In genomic region chr12:90543841-90544240, GRCh38 we compare ENCODE assay signal across 31 cellular contexts.
DNase-seq lines count a peak whose midpoint lies in the region; ATAC-seq, FAIRE-seq and TF ChIP-seq lines count a peak whose summit lies in the region.
"Had no signal": no experiment of that assay in that cellular context is flagged by ENCODE, and none has a peak within 500 bp of the region (broad histone marks: within the 10 kb centered on the region; RNA-seq: fewer than 3 reads in every experiment).

No MANE protein-coding gene starts in this region.

- dilution Hi-C loops in endothelial cell of umbilical vein (cut with MboI; ENCODE audit: extremely low pct_ligation_motif_present, low sequenced_read_pairs): no loop called here

- CTCF ChIA-PET in endothelial cell of umbilical vein (lab: Charles Lee): interaction anchor here (0.9 to 1.8 kb wide), 5 partner anchors 9 to 401 kb away, joined by 3 to 6 read pairs (median 4); no protein-coding TSS in a partner anchor
- CTCF ChIA-PET in CD8-positive, alpha-beta memory T cell (lab: Charles Lee): no interaction called here

- FAIRE-seq in endothelial cell of umbilical vein (lab: Jason Lieb, UNC): peak; percentile 33
- FAIRE-seq: GM18507, HTR-8/SVneo had no signal

- TF ChIP-seq CTCF in endothelial cell of umbilical vein (IDR thresholded peaks at IDR 0.05; ENCODE audit: extremely low read depth in 1 of 2, insufficient read depth in 1 of 2, low read depth in 1 of 2, low read length in 2 of 2): no peak

- no peaks in the 10 kb centered on the region for H3K9me1 ChIP-seq in endothelial cell of umbilical vein (replicated peaks; ENCODE audit: control insufficient read depth, extremely low read depth, insufficient read depth, low read length)

- peak; percentile 64 for DNase-seq in HCEC 1CT
- DNase-seq in SJSA1 (ENCODE audit: low read depth in 1 of 2, low spot score in 2 of 2): no peak
- peak; percentile 83 for DNase-seq in endothelial cell of umbilical vein (ENCODE audit: low read depth, low spot score)
- no peak for DNase-seq in iPS-NIHi7 (ENCODE audit: extremely low spot score)
- no peak for DNase-seq in inferior parietal cortex (ENCODE audit: extremely low spot score)
- DNase-seq in CD8-positive, alpha-beta memory T cell: no peak
- DNase-seq: activated CD4-positive, alpha-beta T cell treated with anti-CD3 and anti-CD28 coated beads for 36 hours; activated CD8-positive, alpha-beta memory T cell treated with anti-CD3 and anti-CD28 coated beads for 24 hours; activated gamma-delta T cell treated with Interleukin-2 at 50 U/mL for 16 hours; COR-L47; effector CD8-positive, alpha-beta T cell; GF-D8; glutamatergic neuron; KBM-7; NCI-H1417 treated with DMSO at 0.1 percent for 48 hours; NCI-H2081; NCI-H2227 treated with DMSO at 0.1 percent for 48 hours; stimulated activated CD4-positive, alpha-beta T cell treated with anti-CD3 and anti-CD28 coated beads, Interleukin-4, amount 100 ng/mL, for 24 hours; T-helper 2 cell had no signal

- no peaks in the 10 kb centered on the region for H3K4me1 Mint-ChIP-seq in CD8-positive, alpha-beta memory T cell
- H3K4me1 Mint-ChIP-seq: activated CD4-positive, alpha-beta T cell treated with anti-CD3 and anti-CD28 coated beads for 36 hours; neural progenitor cell; stimulated activated effector memory CD8-positive, alpha-beta T cell treated with anti-CD3 and anti-CD28 coated beads, Interleukin-12 subunit alpha, Interleukin-12 subunit beta, amount 100 ng/mL, for 72 hours had no signal

- peak overlapping the region; percentile 37 for H2AFZ ChIP-seq in endothelial cell of umbilical vein (ENCODE audit: low read depth, low read length)
- H2AFZ ChIP-seq: neural progenitor cell had no signal

- BruUV-seq in endothelial cell of umbilical vein (replicated peaks; lab: Mats Ljungman, UMichigan): TSS peak; percentile 83

- no peaks in the 10 kb centered on the region for H4K20me1 ChIP-seq in endothelial cell of umbilical vein (replicated peaks; ENCODE audit: control insufficient read depth, extremely low read depth, insufficient read depth, low read length)
- H4K20me1 ChIP-seq: BLaER1 treated with 17β-estradiol and CSF1 and Interleukin-3, amounts not matched to agents 10 nM and 100 nM had no signal

- H3K9me3 Mint-ChIP-seq in CD8-positive, alpha-beta memory T cell: peaks cover 0 to 4% (median 0%) of the 10 kb centered on the region in 5 donors
- H3K9me3 Mint-ChIP-seq: neural progenitor cell had no signal

- H3K4me3 ChIP-seq in SJSA1 (no peak overlapping the region), endothelial cell of umbilical vein (replicated peaks in 1 of 3; ENCODE audit: insufficient read depth in 1 of 3, low read depth in 1 of 3, low read length in 3 of 3) (no peak overlapping the region), mesodermal cell (ENCODE audit: extremely low read depth, insufficient read depth, low read length, poor library complexity, severe bottlenecking) (no peak overlapping the region)
- no peak overlapping the region for H3K4me3 ChIP-seq in CD8-positive, alpha-beta memory T cell (ENCODE audit: low read length)
- H3K4me3 ChIP-seq: BLaER1 treated with 17β-estradiol and CSF1 and Interleukin-3, amounts not matched to agents 10 nM and 100 nM; esophagus muscularis mucosa; HAP-1; lung; neural progenitor cell; SK-N-MC had no signal

- H3K79me2 ChIP-seq in endothelial cell of umbilical vein (ENCODE audit: control insufficient read depth, insufficient read depth, low read length): no peaks in the 10 kb centered on the region

- peak overlapping the region; percentile 71 for H3K27ac ChIP-seq in SJSA1
- H3K27ac ChIP-seq in endothelial cell of umbilical vein (ENCODE audit: insufficient read depth, low read depth, low read length): peak overlapping the region; percentile 97
- H3K27ac ChIP-seq in mesodermal cell (ENCODE audit: low read depth, low read length, severe bottlenecking): peak overlapping the region; percentile 33
- no peak overlapping the region for H3K27ac ChIP-seq in CD8-positive, alpha-beta memory T cell (ENCODE audit: low read depth, low read length)
- H3K27ac ChIP-seq: BLaER1 treated with 17β-estradiol and CSF1 and Interleukin-3, amounts not matched to agents 10 nM and 100 nM; esophagus muscularis mucosa; neural progenitor cell; SK-N-MC had no signal

- H3K27me3 ChIP-seq in SJSA1 (replicated peaks) (no peaks in the 10 kb centered on the region), endothelial cell of umbilical vein (ENCODE audit: control insufficient read depth in 2 of 2, insufficient read depth in 2 of 2, low read length in 2 of 2) (no peaks in the 10 kb centered on the region)
- no peaks in the 10 kb centered on the region for H3K27me3 ChIP-seq in CD8-positive, alpha-beta memory T cell (ENCODE audit: insufficient read depth, low read length, poor library complexity, severe bottlenecking)
- H3K27me3 ChIP-seq: BLaER1 treated with 17β-estradiol and CSF1 and Interleukin-3, amounts not matched to agents 10 nM and 100 nM; esophagus muscularis mucosa; neural progenitor cell had no signal

- H3K36me3 ChIP-seq in SJSA1 (no peaks in the 10 kb centered on the region), endothelial cell of umbilical vein (ENCODE audit: control insufficient read depth in 2 of 2, extremely low read depth in 1 of 2, insufficient read depth in 2 of 2, low read length in 2 of 2) (no peaks in the 10 kb centered on the region), mesodermal cell (ENCODE audit: control insufficient read depth, insufficient read depth, low read length) (no peaks in the 10 kb centered on the region)
- H3K36me3 ChIP-seq in CD8-positive, alpha-beta memory T cell (ENCODE audit: insufficient read depth, low read length): no peaks in the 10 kb centered on the region
- H3K36me3 ChIP-seq: BLaER1 treated with 17β-estradiol and CSF1 and Interleukin-3, amounts not matched to agents 10 nM and 100 nM; esophagus muscularis mucosa; HAP-1; neural progenitor cell had no signal

- peak overlapping the region; percentile 87 for H3K4me2 ChIP-seq in endothelial cell of umbilical vein (ENCODE audit: insufficient read depth, low read length)
- H3K4me2 ChIP-seq: BLaER1 treated with 17β-estradiol and CSF1 and Interleukin-3, amounts not matched to agents 10 nM and 100 nM; neural progenitor cell had no signal

- ATAC-seq in HG03280 (IDR thresholded peaks at IDR 0.05; ENCODE audit: unreplicated experiment): no peak
- ATAC-seq: activated CD4-positive, alpha-beta T cell treated with anti-CD3 and anti-CD28 coated beads for 36 hours; sciatic nerve; stimulated activated effector memory CD8-positive, alpha-beta T cell treated with anti-CD3 and anti-CD28 coated beads, Interleukin-12 subunit alpha, Interleukin-12 subunit beta, amount 100 ng/mL, for 72 hours had no signal

- H3K9ac ChIP-seq in endothelial cell of umbilical vein (replicated peaks; ENCODE audit: extremely low read depth, insufficient read depth, low read length): peak overlapping the region; percentile 90
- H3K9ac ChIP-seq: BLaER1 treated with 17β-estradiol and CSF1 and Interleukin-3, amounts not matched to agents 10 nM and 100 nM; neural progenitor cell had no signal

- H3K9me3 ChIP-seq in SJSA1 (replicated peaks) (no peaks in the 10 kb centered on the region), endothelial cell of umbilical vein (replicated peaks; ENCODE audit: control insufficient read depth, insufficient read depth, low read length) (no peaks in the 10 kb centered on the region), mesodermal cell (ENCODE audit: control insufficient read depth, low read length) (no peaks in the 10 kb centered on the region)
- H3K9me3 ChIP-seq in CD8-positive, alpha-beta memory T cell (ENCODE audit: low read length): no peaks in the 10 kb centered on the region
- H3K9me3 ChIP-seq: BLaER1 treated with 17β-estradiol and CSF1 and Interleukin-3, amounts not matched to agents 10 nM and 100 nM; esophagus muscularis mucosa; HAP-1 had no signal

- no peak overlapping the region for H3K4me3 Mint-ChIP-seq in CD8-positive, alpha-beta memory T cell
- H3K4me3 Mint-ChIP-seq: activated CD4-positive, alpha-beta T cell treated with anti-CD3 and anti-CD28 coated beads for 36 hours; neural progenitor cell; stimulated activated effector memory CD8-positive, alpha-beta T cell treated with anti-CD3 and anti-CD28 coated beads, Interleukin-12 subunit alpha, Interleukin-12 subunit beta, amount 100 ng/mL, for 72 hours had no signal

- H3K4me1 ChIP-seq in SJSA1 (replicated peaks) (peaks cover 6% of the 10 kb centered on the region), endothelial cell of umbilical vein (ENCODE audit: control insufficient read depth, extremely low read depth, insufficient read depth, low read length) (peaks cover 18% of the 10 kb centered on the region), mesodermal cell (ENCODE audit: control insufficient read depth, insufficient read depth, low read length, poor library complexity, severe bottlenecking) (no peaks in the 10 kb centered on the region)
- no peaks in the 10 kb centered on the region for H3K4me1 ChIP-seq in CD8-positive, alpha-beta memory T cell (ENCODE audit: insufficient read depth, low read length)
- H3K4me1 ChIP-seq: BLaER1 treated with 17β-estradiol and CSF1 and Interleukin-3, amounts not matched to agents 10 nM and 100 nM; HAP-1; neural progenitor cell had no signal

- WGBS in mesodermal cell (ENCODE audit: insufficient coverage in 2 of 2), 2 experiments: no CpG with 5 or more reads among the region's 4 CpGs

- no peaks in the 10 kb centered on the region for H3K27me3 Mint-ChIP-seq in CD8-positive, alpha-beta memory T cell
- H3K27me3 Mint-ChIP-seq: activated CD4-positive, alpha-beta T cell treated with anti-CD3 and anti-CD28 coated beads for 36 hours had no signal

- no peak overlapping the region for H3K27ac Mint-ChIP-seq in CD8-positive, alpha-beta memory T cell
- H3K27ac Mint-ChIP-seq: activated CD4-positive, alpha-beta T cell treated with anti-CD3 and anti-CD28 coated beads for 36 hours; neural progenitor cell; stimulated activated effector memory CD8-positive, alpha-beta T cell treated with anti-CD3 and anti-CD28 coated beads, Interleukin-12 subunit alpha, Interleukin-12 subunit beta, amount 100 ng/mL, for 72 hours had no signal

- POLR2A ChIA-PET in endothelial cell of umbilical vein (lab: Charles Lee): no interaction called here
- POLR2A ChIA-PET in CD8-positive, alpha-beta memory T cell (lab: Charles Lee): no interaction called here

- intact Hi-C loops in endothelial cell of umbilical vein (cut with micrococcal nuclease): loop anchor here (5.0 to 10.0 kb wide), 7 partner anchors 217 to 837 kb away; partner anchors contain the start of gene ATP2B1

- TF ChIP-seq POLR2A in endothelial cell of umbilical vein (IDR thresholded peaks at IDR 0.05; ENCODE audit: low read depth, low read length): no peak

- H3K36me3 Mint-ChIP-seq in CD8-positive, alpha-beta memory T cell: no peaks in the 10 kb centered on the region
- H3K36me3 Mint-ChIP-seq: neural progenitor cell; stimulated activated effector memory CD8-positive, alpha-beta T cell treated with anti-CD3 and anti-CD28 coated beads, Interleukin-12 subunit alpha, Interleukin-12 subunit beta, amount 100 ng/mL, for 72 hours had no signal

TF ChIP-seq in endothelial cell of umbilical vein, 7 proteins besides CTCF, POLR2A, EP300 and RAD21 (continues in another document):
- TF ChIP-seq, protein P1, sequence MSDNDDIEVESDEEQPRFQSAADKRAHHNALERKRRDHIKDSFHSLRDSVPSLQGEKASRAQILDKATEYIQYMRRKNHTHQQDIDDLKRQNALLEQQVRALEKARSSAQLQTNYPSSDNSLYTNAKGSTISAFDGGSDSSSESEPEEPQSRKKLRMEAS (IDR thresholded peaks at IDR 0.05; ENCODE audit: insufficient read depth, insufficient read length): no peak

Comparison
In these comparisons a context has a peak if more than half of its experiments do, and no peak if none do; other contexts are left out.
1. DNase-seq: peak in HCEC 1CT (single experiment) and endothelial cell of umbilical vein (single experiment); none in SJSA1 (0 of 2), iPS-NIHi7 (single experiment), inferior parietal cortex (single experiment) and CD8-positive, alpha-beta memory T cell (0 of 5).